In genomic region chr2:201642579-201643215, GRCh38 we compare ENCODE assay signal across 8 cellular contexts. TPM values are rescaled to one million over a fixed set of nuclear protein-coding genes. Genes with fewer than 3 reads are reported as not detected.
DNase-seq lines count a peak whose midpoint lies in the region; ATAC-seq, FAIRE-seq and TF ChIP-seq lines count a peak whose summit lies in the region.

No MANE protein-coding gene starts in this region.

- peak; percentile 88 to 90 for TF ChIP-seq POLR2A in HepG2 (IDR thresholded peaks at IDR 0.05; ENCODE audit: insufficient read depth in 1 of 2, low read depth in 2 of 2, low read length in 2 of 2)

- intact Hi-C loops in HepG2 (cut with micrococcal nuclease; ENCODE audit: unreplicated experiment): loop anchor here (2.0 to 5.0 kb wide), 3 partner anchors 190 to 1595 kb away; partner anchors contain the start of genes CYP20A1, STRADB and TRAK2

- BruUV-seq in HepG2 (replicated peaks; lab: Mats Ljungman, UMichigan): TSS peak; percentile 90

- peak; percentile 39 for TF ChIP-seq RAD21 in HepG2 (CRISPR knock-in tag; IDR thresholded peaks at IDR 0.05)

- peaks cover 18% of the 10 kb centered on the region for H3K4me1 ChIP-seq in HepG2 (ENCODE audit: insufficient read depth, low read length)

- H3K9me3 Mint-ChIP-seq in activated CD4-positive, alpha-beta T cell treated with anti-CD3 and anti-CD28 coated beads, Interleukin-2, amount 10 ng/mL, durations not matched to agents 7 days and 5 days: no peaks in the 10 kb centered on the region

- H3K36me3 ChIP-seq in HepG2 (replicated peaks in 1 of 2; ENCODE audit: control insufficient read depth in 1 of 2, insufficient read depth in 2 of 2, low read length in 2 of 2): peaks cover 0 to 10% of the 10 kb centered on the region in 2 experiments; a peak in 2 of 5 replicates

- under 1% methylated on average over 13 of the region's 56 CpGs for WGBS in HepG2 (ENCODE audit: low lambda C conversion rate)

- peak overlapping the region; percentile 89 for H3K4me2 ChIP-seq in HepG2 (ENCODE audit: low read depth, low read length)

- H3K9ac ChIP-seq in HepG2 (ENCODE audit: insufficient read depth, low read depth, low read length): peak overlapping the region; percentile 92

- peak; percentile 49 for ATAC-seq in GM18873 (IDR thresholded peaks at IDR 0.05; ENCODE audit: low FRiP score, unreplicated experiment)
- ATAC-seq in HG03135 (IDR thresholded peaks at IDR 0.05; ENCODE audit: unreplicated experiment): peak; percentile 82
- ATAC-seq in HepG2: peak; percentile 96

- in situ Hi-C loops in HepG2 (cut with HindIII; ENCODE audit: extremely low pct_ligation_motif_present, low pct_unique_long_range_greater_than_20kb): no loop called here

- peaks cover 7% of the 10 kb centered on the region for H3K36me3 Mint-ChIP-seq in activated CD4-positive, alpha-beta T cell treated with anti-CD3 and anti-CD28 coated beads, Interleukin-2, amount 10 ng/mL, durations not matched to agents 7 days and 5 days (ENCODE audit: low read depth)

- TF ChIP-seq EP300 in HepG2 (IDR thresholded peaks at IDR 0.05; ENCODE audit: low read depth in 2 of 2, low read length in 2 of 2) (0 out of 4 replicates have a peak, but pooled peaks of 1 of the 2 experiments have one; percentile 8), HepG2 (CRISPR knock-in tag; IDR thresholded peaks at IDR 0.05; ENCODE audit: borderline replicate concordance) (no peak)

- no peak for FAIRE-seq in HepG2 (lab: Jason Lieb, UNC)

- POLR2A ChIA-PET in AG04450 (lab: Yijun Ruan, JAX): interaction anchor here (0.6 to 1.4 kb wide), 3 partner anchors 12 to 240 kb away, joined by 3 to 8 read pairs (median 3); partner anchors contain the start of genes STRADB and TRAK2
- POLR2A ChIA-PET in activated CD4-positive, alpha-beta T cell treated with anti-CD3 and anti-CD28 coated beads, Interleukin-2, amount 10 ng/mL, durations not matched to agents 7 days and 5 days (lab: Charles Lee): interaction anchor here (0.6 kb wide), 1 partner anchor 384 kb away, joined by 3 read pairs; no protein-coding TSS in a partner anchor
- POLR2A ChIA-PET in HepG2 (lab: Yijun Ruan, JAX): interaction anchor here (0.8 to 1.5 kb wide), 2 partner anchors 138 to 191 kb away, joined by 4 to 6 read pairs; partner anchors contain the start of genes ALS2, STRADB and TRAK2

- H3K4me3 ChIP-seq in AG04450 (ENCODE audit: low read depth, low read length): peak overlapping the region; percentile 91
- H3K4me3 ChIP-seq in HepG2 (replicated peaks in 1 of 3; ENCODE audit: insufficient read depth in 1 of 3, low read depth in 2 of 3, low read length in 3 of 3): peak overlapping the region; percentile 82 to 98 (median 85)

- H3K27me3 ChIP-seq in AG04450 (ENCODE audit: control insufficient read depth, insufficient read depth, low read length) (no peaks in the 10 kb centered on the region), HepG2 (ENCODE audit: control insufficient read depth in 1 of 2, insufficient read depth in 2 of 2, low read length in 2 of 2) (peaks cover 0 to 1% of the 10 kb centered on the region in 2 experiments; a peak in 1 of 5 replicates)

- peak overlapping the region; percentile 94 for H3K27ac Mint-ChIP-seq in activated CD4-positive, alpha-beta T cell treated with anti-CD3 and anti-CD28 coated beads, Interleukin-2, amount 10 ng/mL, durations not matched to agents 7 days and 5 days

- TF ChIP-seq CTCF in AG04450 (IDR thresholded peaks at IDR 0.05; ENCODE audit: low read depth, low read length): no peak
- TF ChIP-seq CTCF in HepG2 (CRISPR knock-in tag; IDR thresholded peaks at IDR 0.05): peak; percentile 19; the same call in 1 of the 2 replicates

- CTCF ChIA-PET in AG04450 (lab: Charles Lee): interaction anchor here (0.7 kb wide), 1 partner anchor 65 kb away, joined by 3 read pairs; no protein-coding TSS in a partner anchor
- CTCF ChIA-PET in activated CD4-positive, alpha-beta T cell treated with anti-CD3 and anti-CD28 coated beads, Interleukin-2, amount 10 ng/mL, durations not matched to agents 7 days and 5 days (lab: Charles Lee): interaction anchor here (0.8 to 1.6 kb wide), 2 partner anchors 11 to 257 kb away, joined by 3 read pairs; no protein-coding TSS in a partner anchor
- CTCF ChIA-PET in HepG2 (lab: Yijun Ruan, JAX; ENCODE audit: low intra/inter-chr PET ratio, low total read pairs): no interaction called here

- H3K4me3 Mint-ChIP-seq in activated CD4-positive, alpha-beta T cell treated with anti-CD3 and anti-CD28 coated beads, Interleukin-2, amount 10 ng/mL, durations not matched to agents 7 days and 5 days: peak overlapping the region; percentile 82

- DNase-seq in AG04450 (ENCODE audit: low read depth, low spot score): no peak
- peak; percentile 74 to 86 for DNase-seq in NCI-H446 (lab: John Stamatoyannopoulos, UW)
- DNase-seq in activated CD4-positive, alpha-beta T cell treated with anti-CD3 and anti-CD28 coated beads, Interleukin-2, amount 10 ng/mL, durations not matched to agents 7 days and 5 days: peak; percentile 86
- peak; percentile 71 for DNase-seq in dedifferentiated amniotic fluid mesenchymal stem cell (ENCODE audit: extremely low spot score)
- DNase-seq in HepG2 (ENCODE audit: low spot score): peak; percentile 68
- DNase-seq in stimulated activated CD4-positive, alpha-beta T cell treated with anti-CD3 and anti-CD28 coated beads, Interleukin-2, amount 100 ng/mL, for 48 hours: peak; percentile 80 to 81

- H3K9me3 ChIP-seq in AG04450 (ENCODE audit: control insufficient read depth, insufficient read depth, low read length): no peaks in the 10 kb centered on the region; the same call in 1 of the 2 replicates
- H3K9me3 ChIP-seq in HepG2 (ENCODE audit: low read length): no peaks in the 10 kb centered on the region

- H3K79me2 ChIP-seq in HepG2 (ENCODE audit: insufficient read depth, low read length): peaks cover 5% of the 10 kb centered on the region

- H3K27me3 Mint-ChIP-seq in activated CD4-positive, alpha-beta T cell treated with anti-CD3 and anti-CD28 coated beads, Interleukin-2, amount 10 ng/mL, durations not matched to agents 7 days and 5 days: peaks cover 2% of the 10 kb centered on the region

- peaks cover 24% of the 10 kb centered on the region for H3K4me1 Mint-ChIP-seq in activated CD4-positive, alpha-beta T cell treated with anti-CD3 and anti-CD28 coated beads, Interleukin-2, amount 10 ng/mL, durations not matched to agents 7 days and 5 days

- peak overlapping the region; percentile 77 for H2AFZ ChIP-seq in HepG2 (ENCODE audit: low read length)

- H4K20me1 ChIP-seq in HepG2 (ENCODE audit: insufficient read depth, low read length): no peaks in the 10 kb centered on the region

- peak overlapping the region; percentile 94 for H3K27ac ChIP-seq in AG04450 (ENCODE audit: low read depth, low read length)
- peak overlapping the region; percentile 68 for H3K27ac ChIP-seq in HepG2 (ENCODE audit: extremely low read length, insufficient read depth, low read length)

RNA-seq across cellular contexts. Expression of gene TMEM237, which starts 0.6 kb away (rescaled TPM):
- 45.0 and 51.5 TPM in 2 replicates for polyA plus RNA-seq in AG04450 (2011; rRNA removed)
- 23.3 and 28.7 TPM in 2 replicates for polyA minus RNA-seq in AG04450 (2011; rRNA and poly(A)+ RNA removed)
- 10 to 100 TPM; 20.0 to 22.5 TPM for total RNA-seq in activated CD4-positive, alpha-beta T cell treated with anti-CD3 and anti-CD28 coated beads, Interleukin-2, amount 10 ng/mL, durations not matched to agents 7 days and 5 days
- total RNA-seq in HepG2 (2016; rRNA removed; fragmentation: Illumina TruSeq; extraction: Trizol): 28.6 and 36.1 TPM in 2 replicates
- 19.0 and 20.3 TPM in 2 replicates for total RNA-seq in HepG2 (2016; cell fraction: cytosol; rRNA removed; fragmentation: Illumina TruSeq; extraction: Trizol; ENCODE audit: low read depth)
- total RNA-seq in HepG2 (2016; cell fraction: insoluble cytoplasmic fraction; rRNA removed; fragmentation: Illumina TruSeq; extraction: Trizol): 27.4 and 34.1 TPM in 2 replicates
- 28.2 and 29.0 TPM in 2 replicates for total RNA-seq in HepG2 (2016; cell fraction: membrane; rRNA removed; fragmentation: Illumina TruSeq; extraction: Trizol)
- total RNA-seq in HepG2 (2016; cell fraction: nucleus; rRNA removed; fragmentation: Illumina TruSeq; extraction: Trizol): 30.2 and 36.5 TPM in 2 replicates
- polyA plus RNA-seq in HepG2 (2011; rRNA removed): 16.6 and 21.8 TPM in 2 replicates
- 14.6 and 17.5 TPM in 2 replicates for polyA plus RNA-seq in HepG2 (2011; cell fraction: cytosol; rRNA removed)
- polyA plus RNA-seq in HepG2 (2011; cell fraction: nucleus; rRNA removed): 9.3 and 11.8 TPM in 2 replicates
- 10.6 and 22.0 TPM in 2 replicates for polyA plus RNA-seq in HepG2 (2012)
- 14.4 and 18.2 TPM in 2 replicates for polyA plus RNA-seq in HepG2 (2016; cell fraction: cytosol; fragmentation: Illumina TruSeq; extraction: Trizol; ENCODE audit: low read depth)
- 23.6 and 26.5 TPM in 2 replicates for polyA plus RNA-seq in HepG2 (2016; cell fraction: insoluble cytoplasmic fraction; fragmentation: Illumina TruSeq; extraction: Trizol; ENCODE audit: low read depth)
- 19.1 and 21.5 TPM in 2 replicates for polyA plus RNA-seq in HepG2 (2016; cell fraction: membrane; fragmentation: Illumina TruSeq; extraction: Trizol; ENCODE audit: low read depth)
- 42.7 and 47.2 TPM in 2 replicates for polyA plus RNA-seq in HepG2 (2016; cell fraction: nucleus; fragmentation: Illumina TruSeq; extraction: Trizol; ENCODE audit: insufficient read depth, low read depth)
- 10.0 and 10.4 TPM in 2 replicates for polyA minus RNA-seq in HepG2 (2011; rRNA and poly(A)+ RNA removed; ENCODE audit: low replicate concordance)
- polyA minus RNA-seq in HepG2 (2011; cell fraction: cytosol; rRNA and poly(A)+ RNA removed): 5.5 and 10.0 TPM in 2 replicates
- 20.9 and 27.0 TPM in 2 replicates for polyA minus RNA-seq in HepG2 (2011; cell fraction: nucleus; rRNA and poly(A)+ RNA removed)

RNA-seq across cellular contexts. Expression of gene MPP4, which starts 55.7 kb away (rescaled TPM):
- 8.6 and 9.1 TPM in 2 replicates for polyA plus RNA-seq in AG04450 (2011; rRNA removed)
- polyA minus RNA-seq in AG04450 (2011; rRNA and poly(A)+ RNA removed): 7.7 and 8.0 TPM in 2 replicates
- total RNA-seq in activated CD4-positive, alpha-beta T cell treated with anti-CD3 and anti-CD28 coated beads, Interleukin-2, amount 10 ng/mL, durations not matched to agents 7 days and 5 days: not detected
- not detected in 2 replicates for total RNA-seq in HepG2 (2016; rRNA removed; fragmentation: Illumina TruSeq; extraction: Trizol)
- not detected in 2 replicates for total RNA-seq in HepG2 (2016; cell fraction: cytosol; rRNA removed; fragmentation: Illumina TruSeq; extraction: Trizol; ENCODE audit: low read depth)
- total RNA-seq in HepG2 (2016; cell fraction: insoluble cytoplasmic fraction; rRNA removed; fragmentation: Illumina TruSeq; extraction: Trizol): not detected in 2 replicates
- not detected in 2 replicates for total RNA-seq in HepG2 (2016; cell fraction: membrane; rRNA removed; fragmentation: Illumina TruSeq; extraction: Trizol)
- total RNA-seq in HepG2 (2016; cell fraction: nucleus; rRNA removed; fragmentation: Illumina TruSeq; extraction: Trizol): not detected in 2 replicates
- not detected in 2 replicates for polyA plus RNA-seq in HepG2 (2011; rRNA removed)
- 0.03 TPM in 1 of 2 replicates, not detected in the other for polyA plus RNA-seq in HepG2 (2011; cell fraction: cytosol; rRNA removed)
- polyA plus RNA-seq in HepG2 (2011; cell fraction: nucleus; rRNA removed): not detected in 2 replicates
- polyA plus RNA-seq in HepG2 (2012): not detected in 2 replicates
- not detected in 2 replicates for polyA plus RNA-seq in HepG2 (2016; cell fraction: cytosol; fragmentation: Illumina TruSeq; extraction: Trizol; ENCODE audit: low read depth)
- polyA plus RNA-seq in HepG2 (2016; cell fraction: insoluble cytoplasmic fraction; fragmentation: Illumina TruSeq; extraction: Trizol; ENCODE audit: low read depth): not detected in 2 replicates
- polyA plus RNA-seq in HepG2 (2016; cell fraction: membrane; fragmentation: Illumina TruSeq; extraction: Trizol; ENCODE audit: low read depth): not detected in 2 replicates
- not detected in 2 replicates for polyA plus RNA-seq in HepG2 (2016; cell fraction: nucleus; fragmentation: Illumina TruSeq; extraction: Trizol; ENCODE audit: insufficient read depth, low read depth)
- not detected in 2 replicates for polyA minus RNA-seq in HepG2 (2011; rRNA and poly(A)+ RNA removed; ENCODE audit: low replicate concordance)
- not detected in 2 replicates for polyA minus RNA-seq in HepG2 (2011; cell fraction: cytosol; rRNA and poly(A)+ RNA removed)
- 0.25 TPM in 1 of 2 replicates, not detected in the other for polyA minus RNA-seq in HepG2 (2011; cell fraction: nucleus; rRNA and poly(A)+ RNA removed)
